8 cellular contexts compared by ENCODE assay signal in genomic region chr7:73822319-73823173, GRCh38. TPM values are rescaled to one million over a fixed set of nuclear protein-coding genes. Genes with fewer than 3 reads are reported as not detected.
A peak's percentile ranks its signal among the peaks of the same experiment; 100 is the strongest.
DNase-seq lines count a peak whose midpoint lies in the region; ATAC-seq, FAIRE-seq and TF ChIP-seq lines count a peak whose summit lies in the region.

No MANE protein-coding gene starts in this region.

- H4K20me1 ChIP-seq in endothelial cell of umbilical vein (replicated peaks; ENCODE audit: control insufficient read depth, extremely low read depth, insufficient read depth, low read length), result no peaks in the 10 kb centered on the region

- H3K27me3 ChIP-seq in endothelial cell of umbilical vein (ENCODE audit: control insufficient read depth in 2 of 2, insufficient read depth in 2 of 2, low read length in 2 of 2) (no peaks in the 10 kb centered on the region), prostate gland (replicated peaks; ENCODE audit: insufficient read depth) (no peaks in the 10 kb centered on the region)

- peak overlapping the region; percentile 17 for H2AFZ ChIP-seq in endothelial cell of umbilical vein (ENCODE audit: low read depth, low read length)

- TF ChIP-seq CTCF in endothelial cell of umbilical vein (IDR thresholded peaks at IDR 0.05; ENCODE audit: extremely low read depth in 1 of 2, insufficient read depth in 1 of 2, low read depth in 1 of 2, low read length in 2 of 2) (no peak), prostate gland (IDR thresholded peaks at IDR 0.05) (no peak)

- H3K36me3 ChIP-seq in endothelial cell of umbilical vein (ENCODE audit: control insufficient read depth in 2 of 2, extremely low read depth in 1 of 2, insufficient read depth in 2 of 2, low read length in 2 of 2) (no peaks in the 10 kb centered on the region), prostate gland (no peaks in the 10 kb centered on the region)

- H3K4me3 ChIP-seq in endothelial cell of umbilical vein (replicated peaks in 1 of 3; ENCODE audit: insufficient read depth in 1 of 3, low read depth in 1 of 3, low read length in 3 of 3) (no peak overlapping the region), prostate gland (no peak overlapping the region)

- no peaks in the 10 kb centered on the region for H3K9me1 ChIP-seq in endothelial cell of umbilical vein (replicated peaks; ENCODE audit: control insufficient read depth, extremely low read depth, insufficient read depth, low read length)

- H3K79me2 ChIP-seq in endothelial cell of umbilical vein (ENCODE audit: control insufficient read depth, insufficient read depth, low read length), result no peaks in the 10 kb centered on the region

- intact Hi-C loops in endothelial cell of umbilical vein (cut with micrococcal nuclease), result no loop called here
- intact Hi-C loops in prostate gland (cut with DNase I), result no loop called here

- H3K4me1 ChIP-seq in endothelial cell of umbilical vein (ENCODE audit: control insufficient read depth, extremely low read depth, insufficient read depth, low read length) (peaks cover 2% of the 10 kb centered on the region), prostate gland (replicated peaks) (peaks cover 8% of the 10 kb centered on the region)

- CTCF ChIA-PET in endothelial cell of umbilical vein (lab: Charles Lee), result interaction anchor here (0.8 to 1.8 kb wide), 7 partner anchors 10 to 34 kb away, joined by 3 to 9 read pairs (median 3); no protein-coding TSS in a partner anchor

- BruUV-seq in endothelial cell of umbilical vein (replicated peaks; lab: Mats Ljungman, UMichigan), result no TSS peak

- H3K27ac ChIP-seq in endothelial cell of umbilical vein (ENCODE audit: insufficient read depth, low read depth, low read length) (no peak overlapping the region), prostate gland (peak overlapping the region; percentile 27 to 63)

- dilution Hi-C loops in endothelial cell of umbilical vein (cut with MboI; ENCODE audit: extremely low pct_ligation_motif_present, low sequenced_read_pairs), result no loop called here

- WGBS in prostate gland, result 39% methylated on average over 15 of the region's 15 CpGs

- H3K9me3 ChIP-seq in endothelial cell of umbilical vein (replicated peaks; ENCODE audit: control insufficient read depth, insufficient read depth, low read length) (no peaks in the 10 kb centered on the region), prostate gland (no peaks in the 10 kb centered on the region)

- no peak overlapping the region for H3K9ac ChIP-seq in endothelial cell of umbilical vein (replicated peaks; ENCODE audit: extremely low read depth, insufficient read depth, low read length)

- no peak for TF ChIP-seq POLR2A in endothelial cell of umbilical vein (IDR thresholded peaks at IDR 0.05; ENCODE audit: low read depth, low read length)
- peak; percentile 30 for TF ChIP-seq POLR2A in prostate gland (IDR thresholded peaks at IDR 0.05)

- DNase-seq in ELR (ENCODE audit: low read depth) (peak; percentile 100), NCI-H82 treated with DMSO at 0.1 percent for 48 hours (lab: John Stamatoyannopoulos, UW; ENCODE audit: unreplicated experiment) (peak; percentile 35), endothelial cell of umbilical vein (ENCODE audit: low read depth, low spot score) (no peak), prostate gland (ENCODE audit: low spot score) (peak; percentile 59), NCI-H1930 (lab: John Stamatoyannopoulos, UW) (no peak), NCI-H1092 treated with DMSO at 0.1 percent for 48 hours (lab: John Stamatoyannopoulos, UW) (no peak)

- H3K4me2 ChIP-seq in endothelial cell of umbilical vein (ENCODE audit: insufficient read depth, low read length), result no peak overlapping the region

- peak; percentile 42 for FAIRE-seq in endothelial cell of umbilical vein (lab: Jason Lieb, UNC)

- no peak for ATAC-seq in GM18498 (IDR thresholded peaks at IDR 0.05; ENCODE audit: unreplicated experiment)
- ATAC-seq in HG02870 (IDR thresholded peaks at IDR 0.05; ENCODE audit: unreplicated experiment), result no peak

- POLR2A ChIA-PET in endothelial cell of umbilical vein (lab: Charles Lee), result no interaction called here

TF ChIP-seq in endothelial cell of umbilical vein, 7 proteins besides CTCF, POLR2A, EP300 and RAD21:
- TF ChIP-seq EZH2 (IDR thresholded peaks at IDR 0.05; ENCODE audit: borderline replicate concordance, low read depth, low read length, severe bottlenecking) (no peak), POLR2AphosphoS5 (IDR thresholded peaks at IDR 0.05; ENCODE audit: insufficient read depth, low read depth, low read length) (no peak), GATA2 (IDR thresholded peaks at IDR 0.05; ENCODE audit: insufficient read depth, insufficient read length, low read depth, low read length) (no peak), FOS (IDR thresholded peaks at IDR 0.05; ENCODE audit: borderline replicate concordance, insufficient read depth, low read length) (peak; percentile 17)

RNA-seq across cellular contexts. Expression of gene CLDN4, which starts 8.2 kb away (rescaled TPM):
- total RNA-seq in endothelial cell of umbilical vein, result 0.13 and 0.25 TPM in 2 replicates
- polyA plus RNA-seq in endothelial cell of umbilical vein, result 0.14 and 0.15 TPM in 2 replicates
- 0.07 and 0.10 TPM in 2 replicates for polyA plus RNA-seq in endothelial cell of umbilical vein (2011; cell fraction: cytosol; rRNA removed)
- 0.22 and 0.24 TPM in 2 replicates for polyA plus RNA-seq in endothelial cell of umbilical vein (2011; cell fraction: nucleus; rRNA removed)
- 0.31 and 0.52 TPM in 2 replicates for polyA plus RNA-seq in endothelial cell of umbilical vein (2012)
- polyA minus RNA-seq in endothelial cell of umbilical vein, result not detected in 2 replicates
- polyA minus RNA-seq in endothelial cell of umbilical vein (2011; cell fraction: cytosol; rRNA and poly(A)+ RNA removed), result 43.9 TPM
- polyA minus RNA-seq in endothelial cell of umbilical vein (2011; cell fraction: nucleus; rRNA and poly(A)+ RNA removed), result 0.38 TPM in 1 of 2 replicates, not detected in the other
- total RNA-seq in prostate gland, result 100 to 1,000 TPM; 162 to 216 TPM

RNA-seq across cellular contexts. Expression of gene METTL27, which starts 19.8 kb away (rescaled TPM):
- total RNA-seq in endothelial cell of umbilical vein (1.2 and 10.8 TPM in 2 replicates), prostate gland (10 to 100 TPM in 1 of 2 donors, 1 to 10 TPM in 1; 5.9 to 19.8 TPM)
- polyA plus RNA-seq in endothelial cell of umbilical vein, result 6.9 and 9.0 TPM in 2 replicates
- polyA plus RNA-seq in endothelial cell of umbilical vein (2011; cell fraction: cytosol; rRNA removed), result 3.9 and 5.3 TPM in 2 replicates
- 3.6 and 4.9 TPM in 2 replicates for polyA plus RNA-seq in endothelial cell of umbilical vein (2011; cell fraction: nucleus; rRNA removed)
- polyA plus RNA-seq in endothelial cell of umbilical vein (2012), result 3.0 and 4.9 TPM in 2 replicates
- polyA minus RNA-seq in endothelial cell of umbilical vein, result 1.3 and 3.9 TPM in 2 replicates
- 1.4 TPM for polyA minus RNA-seq in endothelial cell of umbilical vein (2011; cell fraction: cytosol; rRNA and poly(A)+ RNA removed)
- polyA minus RNA-seq in endothelial cell of umbilical vein (2011; cell fraction: nucleus; rRNA and poly(A)+ RNA removed), result 3.4 and 5.1 TPM in 2 replicates

RNA-seq across cellular contexts. Expression of gene TMEM270, which starts 38.4 kb away (rescaled TPM):
- total RNA-seq in endothelial cell of umbilical vein (not detected in 2 replicates), prostate gland (1 to 10 TPM in 1 of 2 donors, not detected in 1; 4.9 TPM)
- polyA plus RNA-seq in endothelial cell of umbilical vein, result not detected in 2 replicates
- not detected in 2 replicates for polyA plus RNA-seq in endothelial cell of umbilical vein (2011; cell fraction: cytosol; rRNA removed)
- not detected in 2 replicates for polyA plus RNA-seq in endothelial cell of umbilical vein (2011; cell fraction: nucleus; rRNA removed)
- polyA plus RNA-seq in endothelial cell of umbilical vein (2012), result not detected in 2 replicates
- not detected in 2 replicates for polyA minus RNA-seq in endothelial cell of umbilical vein
- not detected for polyA minus RNA-seq in endothelial cell of umbilical vein (2011; cell fraction: cytosol; rRNA and poly(A)+ RNA removed)
- not detected in 2 replicates for polyA minus RNA-seq in endothelial cell of umbilical vein (2011; cell fraction: nucleus; rRNA and poly(A)+ RNA removed)

RNA-seq across cellular contexts. Expression of gene CLDN3, which starts 52.5 kb away (rescaled TPM):
- total RNA-seq in endothelial cell of umbilical vein (0.62 and 0.95 TPM in 2 replicates), prostate gland (100 to 1,000 TPM; 156 to 176 TPM)
- polyA plus RNA-seq in endothelial cell of umbilical vein, result 1.9 and 2.4 TPM in 2 replicates
- 0.46 and 0.82 TPM in 2 replicates for polyA plus RNA-seq in endothelial cell of umbilical vein (2011; cell fraction: cytosol; rRNA removed)
- 0.20 and 0.21 TPM in 2 replicates for polyA plus RNA-seq in endothelial cell of umbilical vein (2011; cell fraction: nucleus; rRNA removed)
- 0.17 TPM in 1 of 2 replicates, not detected in the other for polyA plus RNA-seq in endothelial cell of umbilical vein (2012)
- polyA minus RNA-seq in endothelial cell of umbilical vein, result 0.29 and 0.30 TPM in 2 replicates
- not detected for polyA minus RNA-seq in endothelial cell of umbilical vein (2011; cell fraction: cytosol; rRNA and poly(A)+ RNA removed)
- not detected in 2 replicates for polyA minus RNA-seq in endothelial cell of umbilical vein (2011; cell fraction: nucleus; rRNA and poly(A)+ RNA removed)

Comparison
In these comparisons a context has a peak if more than half of its experiments do, and no peak if none do; other contexts are left out.
1. DNase-seq: peak in ELR (single experiment), NCI-H82 treated with DMSO at 0.1 percent for 48 hours (single experiment) and prostate gland (single experiment); none in endothelial cell of umbilical vein (single experiment), NCI-H1930 (0 of 2) and NCI-H1092 treated with DMSO at 0.1 percent for 48 hours (single experiment).
2. RNA of gene CLDN4, which starts 8.2 kb away (total RNA-seq): 162 to 216 TPM in prostate gland; 0.13 to 0.25 TPM in endothelial cell of umbilical vein; every median in the first group is over 100 times any median in the second.